In the genomic region with DNA sequence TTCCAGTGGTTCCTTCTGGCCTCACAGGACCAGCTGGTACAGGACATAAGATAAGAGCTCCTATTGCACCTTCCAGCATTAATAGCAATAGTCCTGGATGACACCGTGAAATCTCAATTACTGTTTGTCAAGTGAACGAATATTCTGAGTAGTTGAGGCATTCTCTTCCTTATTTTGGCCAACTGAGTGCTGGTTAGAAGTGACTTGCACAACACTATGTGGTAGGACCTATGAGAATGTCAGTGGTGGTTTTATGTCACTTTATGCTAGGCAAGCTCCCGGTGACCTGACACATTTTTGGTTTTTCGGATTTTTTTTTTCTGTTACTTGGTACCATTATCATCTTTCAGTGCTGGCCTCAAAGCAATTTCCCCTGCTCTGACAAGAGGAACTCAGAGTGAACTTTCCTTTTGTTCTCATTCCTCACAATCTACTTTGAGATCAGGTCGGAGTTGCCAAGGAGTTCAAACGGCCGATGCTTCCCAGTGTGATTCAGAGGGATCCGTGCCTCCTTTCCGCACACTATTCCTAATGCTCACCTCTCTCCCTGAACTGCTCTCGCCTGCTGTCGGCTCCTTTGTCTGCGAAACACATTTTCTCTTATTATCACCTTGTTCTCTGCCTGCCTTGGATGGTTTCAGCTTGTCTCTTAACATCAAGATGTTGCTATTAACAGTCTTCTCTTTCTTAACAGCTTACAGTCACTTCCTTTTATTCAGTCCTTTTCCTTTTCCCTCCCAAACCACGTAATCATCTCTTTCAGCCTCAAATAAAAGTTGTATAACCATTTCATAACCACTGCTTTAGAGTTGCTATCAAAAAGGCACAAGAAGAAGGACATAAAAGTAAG, we compare ENCODE assay signal across 13 cellular contexts. TPM values are rescaled to one million over a fixed set of nuclear protein-coding genes. Genes with fewer than 3 reads are reported as not detected.
A peak's percentile ranks its signal among the peaks of the same experiment; 100 is the strongest.
DNase-seq lines count a peak whose midpoint lies in the region; ATAC-seq and TF ChIP-seq lines count a peak whose summit lies in the region.
"Had no signal": no experiment of that assay in that cellular context is flagged by ENCODE, and none has a peak within 500 bp of the region (broad histone marks: within the 10 kb centered on the region; RNA-seq: fewer than 3 reads in every experiment).

No MANE protein-coding gene starts in this region.

- H3K27ac ChIP-seq in right atrium auricular region (no peak overlapping the region), lower lobe of right lung (peak overlapping the region; percentile 51), esophagus muscularis mucosa (replicated peaks in 1 of 4) (peak overlapping the region in 2 of 4 donors; percentile 3 to 28)

- H3K4me1 ChIP-seq in right atrium auricular region (no peaks in the 10 kb centered on the region), lower lobe of right lung (peaks cover 12% of the 10 kb centered on the region), esophagus muscularis mucosa (peaks cover 4 to 18% (median 15%) of the 10 kb centered on the region in 4 donors)
- H3K4me1 ChIP-seq: sigmoid colon had no signal

- DNase-seq in left cardiac atrium (peak; percentile 24), right atrium auricular region (ENCODE audit: low spot score) (no peak), astrocyte of the spinal cord (ENCODE audit: low read depth, low spot score) (peak; percentile 4), lower lobe of right lung (no peak), esophagus muscularis mucosa (ENCODE audit: extremely low spot score) (no peak), NCI-H446 treated with DMSO at 0.1 percent for 48 hours (lab: John Stamatoyannopoulos, UW) (no peak)
- DNase-seq: activated naive CD8-positive, alpha-beta T cell treated with anti-CD3 and anti-CD28 coated beads, Interleukin-2, amount 10 ng/mL, durations not matched to agents 7 days and 5 days; DMS 273 treated with DMSO at 0.1 percent for 48 hours; KG1; NCI-H2081; sigmoid colon had no signal

- H3K4me3 ChIP-seq in right atrium auricular region (no peak overlapping the region), astrocyte of the spinal cord (ENCODE audit: low read depth, low read length) (no peak overlapping the region), lower lobe of right lung (no peak overlapping the region), esophagus muscularis mucosa (no peak overlapping the region)
- H3K4me3 ChIP-seq: sigmoid colon had no signal

- H3K9me3 ChIP-seq in right atrium auricular region: no peaks in the 10 kb centered on the region
- H3K9me3 ChIP-seq in lower lobe of right lung: no peaks in the 10 kb centered on the region
- no peaks in the 10 kb centered on the region for H3K9me3 ChIP-seq in esophagus muscularis mucosa
- H3K9me3 ChIP-seq: sigmoid colon had no signal

- ATAC-seq in left cardiac atrium (peak in 1 of 2 donors; percentile 70), lower lobe of right lung (peak; percentile 33 to 37), GM18868 (IDR thresholded peaks at IDR 0.05; ENCODE audit: unreplicated experiment) (no peak), HG02798 (IDR thresholded peaks at IDR 0.05; ENCODE audit: poor library complexity, unreplicated experiment) (no peak)

- H3K36me3 ChIP-seq in right atrium auricular region: peaks cover 3% of the 10 kb centered on the region
- H3K36me3 ChIP-seq in lower lobe of right lung: no peaks in the 10 kb centered on the region
- peaks cover 4 to 7% (median 6%) of the 10 kb centered on the region in 4 donors for H3K36me3 ChIP-seq in esophagus muscularis mucosa

- intact Hi-C loops in left cardiac atrium (cut with DNase I): no loop called here
- intact Hi-C loops in lower lobe of right lung (cut with DNase I): no loop called here
- intact Hi-C loops in esophagus muscularis mucosa (cut with DNase I): no loop called here

- no peak for TF ChIP-seq POLR2A in esophagus muscularis mucosa (IDR thresholded peaks at IDR 0.05; ENCODE audit: low read depth)

- H3K27me3 ChIP-seq in right atrium auricular region: no peaks in the 10 kb centered on the region
- H3K27me3 ChIP-seq in lower lobe of right lung (ENCODE audit: low read depth): no peaks in the 10 kb centered on the region
- H3K27me3 ChIP-seq in esophagus muscularis mucosa: no peaks in the 10 kb centered on the region
- H3K27me3 ChIP-seq: sigmoid colon had no signal

- TF ChIP-seq CTCF in right atrium auricular region (IDR thresholded peaks at IDR 0.05) (no peak), astrocyte of the spinal cord (IDR thresholded peaks at IDR 0.05; ENCODE audit: low read depth, low read length) (no peak), lower lobe of right lung (IDR thresholded peaks at IDR 0.05) (no peak), esophagus muscularis mucosa (IDR thresholded peaks at IDR 0.05) (no peak)

- 65% methylated on average over 13 of the region's 13 CpGs for WGBS in esophagus muscularis mucosa

- in situ Hi-C loops in astrocyte of the spinal cord (cut with HindIII; ENCODE audit: low sequenced_read_pairs): no loop called here

- no peak for TF ChIP-seq EP300 in esophagus muscularis mucosa (IDR thresholded peaks at IDR 0.05)

RNA-seq across cellular contexts. Expression of a gene that starts 35.8 kb away (rescaled TPM):
- 10 to 100 TPM in 1 of 2 donors, 1 to 10 TPM in 1; 7.7 to 11.4 TPM for total RNA-seq in left cardiac atrium
- 1 to 10 TPM; 4.9 to 5.6 TPM for total RNA-seq in right atrium auricular region
- total RNA-seq in lower lobe of right lung: 22.2 TPM
- total RNA-seq in esophagus muscularis mucosa: 10 to 100 TPM in 3 of 4 donors, 1 to 10 TPM in 1; 8.3 to 15.2 (median 11.0) TPM

RNA-seq across cellular contexts. Expression of a gene that starts 36.0 kb away (rescaled TPM):
- total RNA-seq in left cardiac atrium: 1 to 10 TPM; 1.3 to 1.4 TPM
- total RNA-seq in right atrium auricular region: 1 to 10 TPM in 1 of 2 donors, under 1 TPM in 1; 0.75 to 1.3 TPM
- 6.4 TPM for total RNA-seq in lower lobe of right lung
- 1 to 10 TPM; 3.2 to 4.6 (median 4.3) TPM for total RNA-seq in esophagus muscularis mucosa

Comparison
In these comparisons a context has a peak if more than half of its experiments do, and no peak if none do; other contexts are left out.
1. DNase-seq: peak in left cardiac atrium (single experiment) and astrocyte of the spinal cord (single experiment); none in right atrium auricular region (single experiment), lower lobe of right lung (single experiment), esophagus muscularis mucosa (single experiment) and NCI-H446 treated with DMSO at 0.1 percent for 48 hours (single experiment).
2. ATAC-seq: peak in lower lobe of right lung (2 of 2); none in GM18868 (single experiment) and HG02798 (single experiment).